ENCODE assay signal across 32 cellular contexts in the genomic region with DNA sequence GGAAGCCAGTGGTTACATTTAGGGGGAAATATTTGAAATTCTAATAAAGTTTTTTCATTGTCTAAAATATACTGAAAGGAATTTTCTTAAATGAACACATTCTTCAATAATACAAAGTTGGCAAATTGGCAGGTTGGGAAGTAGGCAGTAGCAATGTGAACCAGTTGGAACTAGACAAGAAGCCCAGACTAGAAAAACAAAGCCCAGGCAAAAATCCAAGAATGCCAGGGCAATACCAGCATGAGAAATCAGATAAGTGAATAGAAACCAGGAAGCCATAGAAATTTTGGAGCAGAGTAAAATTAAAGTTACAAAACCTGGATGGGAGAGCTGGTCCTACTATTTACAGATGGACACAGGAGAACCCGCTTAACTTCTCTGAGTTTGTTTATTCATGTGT. TPM values are rescaled to one million over a fixed set of nuclear protein-coding genes. Genes with fewer than 3 reads are reported as not detected.
A peak's percentile ranks its signal among the peaks of the same experiment; 100 is the strongest.
DNase-seq lines count a peak whose midpoint lies in the region; ATAC-seq and TF ChIP-seq lines count a peak whose summit lies in the region.
"Had no signal": no experiment of that assay in that cellular context is flagged by ENCODE, and none has a peak within 500 bp of the region (broad histone marks: within the 10 kb centered on the region; RNA-seq: fewer than 3 reads in every experiment).

No MANE protein-coding gene starts in this region.

- H3K27ac ChIP-seq in SK-N-SH (ENCODE audit: low read depth in 2 of 2, low read length in 1 of 2) (peak overlapping the region in 1 of 2 experiments; percentile 28; a peak in 2 of 4 replicates), PC-9 (0 out of 2 replicates have a peak overlapping the region, but pooled peaks have one; percentile 1)
- H3K27ac ChIP-seq: 22Rv1, cardiac muscle cell, colonic mucosa, left lung, neural progenitor cell, parathyroid adenoma, SJCRH30, upper lobe of left lung, WERI-Rb-1 had no signal

- H3K4me3 ChIP-seq in SK-N-SH (ENCODE audit: low read depth in 2 of 2, low read length in 1 of 2) (no peak overlapping the region), PC-9 (no peak overlapping the region)
- H3K4me3 ChIP-seq: cardiac muscle cell, colonic mucosa, left lung, neural progenitor cell, SJCRH30, upper lobe of left lung had no signal

- ATAC-seq in SK-N-SH treated with all-trans-retinoic acid at 6 μM for 48 hours (no peak; the same call in 2 of the 3 replicates), esophagus mucosa (peak; percentile 61), GM19023 (IDR thresholded peaks at IDR 0.05; ENCODE audit: unreplicated experiment) (no peak)
- ATAC-seq: left lung, T-cell had no signal

- intact Hi-C loops in PC-9 (cut with micrococcal nuclease; ENCODE audit: unreplicated experiment): no loop called here

- CTCF ChIA-PET in SK-N-SH (lab: Yijun Ruan, JAX): no interaction called here
- CTCF ChIA-PET in PC-9 (lab: Charles Lee): no interaction called here

- POLR2A ChIA-PET in SK-N-SH (lab: Yijun Ruan, JAX): no interaction called here
- POLR2A ChIA-PET in PC-9 (lab: Charles Lee; ENCODE audit: unreplicated experiment): interaction anchor here (0.7 kb wide), 1 partner anchor 19 kb away, joined by 3 read pairs; no protein-coding TSS in a partner anchor

- BruUV-seq in PC-9 (replicated peaks; lab: Mats Ljungman, UMichigan): no TSS peak

- no peak overlapping the region for H3K9ac ChIP-seq in SK-N-SH
- H3K9ac ChIP-seq: neural progenitor cell, parathyroid adenoma had no signal

- H3K9me3 ChIP-seq in SK-N-SH (no peaks in the 10 kb centered on the region), PC-9 (ENCODE audit: insufficient read depth, low read depth) (no peaks in the 10 kb centered on the region)
- H3K9me3 ChIP-seq: colonic mucosa, left lung, SJCRH30, upper lobe of left lung had no signal

- DNase-seq in SK-N-SH: no peak
- peak; percentile 25 to 35 for DNase-seq in PC-9
- no peak for DNase-seq in NCI-H1417 (lab: John Stamatoyannopoulos, UW)
- no peak for DNase-seq in NCI-H2171 treated with DMSO at 0.1 percent for 48 hours (lab: John Stamatoyannopoulos, UW)
- DNase-seq in activated CD4-positive, alpha-beta T cell treated with anti-CD3 and anti-CD28 coated beads, Interleukin-2, amount 50 U/mL, for 1 hour: no peak
- DNase-seq: activated CD4-positive, alpha-beta T cell treated with anti-CD3 and anti-CD28 coated beads for 48 hours; activated CD8-positive, alpha-beta memory T cell treated with anti-CD3 and anti-CD28 coated beads for 24 hours; anterior cingulate cortex; colonic mucosa; DMS79; effector CD4-positive, alpha-beta T cell; H7; IMR-90; left lung; mesenchymal stem cell; NCI-H1105; NCI-H1930; NCI-H2227 treated with DMSO at 0.1 percent for 48 hours; NCI-H748 treated with DMSO at 0.1 percent for 48 hours; SJCRH30; small intestine; stimulated activated naive CD4-positive, alpha-beta T cell; T-cell; upper lobe of left lung; WERI-Rb-1 had no signal

- H3K36me3 ChIP-seq in SK-N-SH (replicated peaks in 1 of 2; ENCODE audit: control insufficient read depth in 1 of 2, insufficient read depth in 2 of 2, low read length in 1 of 2) (no peaks in the 10 kb centered on the region), PC-9 (ENCODE audit: low read depth) (no peaks in the 10 kb centered on the region)
- H3K36me3 ChIP-seq: cardiac muscle cell, colonic mucosa, left lung, neural progenitor cell, SJCRH30, upper lobe of left lung, WERI-Rb-1 had no signal

- 96% methylated on average over 1 of the region's 1 CpG for WGBS in SK-N-SH (ENCODE audit: low lambda C conversion rate)

- TF ChIP-seq CTCF in SK-N-SH (IDR thresholded peaks at IDR 0.05) (no peak), PC-9 (conservative IDR thresholded peaks at IDR 0.05) (no peak)

- H4K20me1 ChIP-seq in SK-N-SH (ENCODE audit: insufficient read depth): no peaks in the 10 kb centered on the region
- H4K20me1 ChIP-seq in PC-9 (ENCODE audit: insufficient read depth): no peaks in the 10 kb centered on the region

- 0 out of 2 replicates have a peak overlapping the region, but pooled peaks have one; percentile 0 for H3K4me2 ChIP-seq in SK-N-SH
- no peak overlapping the region for H3K4me2 ChIP-seq in PC-9
- H3K4me2 ChIP-seq: neural progenitor cell had no signal

- no peaks in the 10 kb centered on the region for H3K27me3 ChIP-seq in SK-N-SH (ENCODE audit: insufficient read depth)
- no peaks in the 10 kb centered on the region for H3K27me3 ChIP-seq in PC-9 (ENCODE audit: insufficient read depth, low read depth)
- H3K27me3 ChIP-seq: cardiac muscle cell, colonic mucosa, left lung, neural progenitor cell, SJCRH30, upper lobe of left lung had no signal

- TF ChIP-seq RAD21 in SK-N-SH (IDR thresholded peaks at IDR 0.05; ENCODE audit: low read length): no peak

- H3K79me2 ChIP-seq in SK-N-SH (ENCODE audit: insufficient read depth) (no peaks in the 10 kb centered on the region), PC-9 (ENCODE audit: low read depth) (no peaks in the 10 kb centered on the region)
- H3K79me2 ChIP-seq: parathyroid adenoma had no signal

- H3F3A ChIP-seq in SK-N-SH (replicated peaks; ENCODE audit: insufficient read depth): peaks cover 6% of the 10 kb centered on the region
- H3F3A ChIP-seq in PC-9 (ENCODE audit: insufficient read depth, low read depth): no peaks in the 10 kb centered on the region

- no peak for TF ChIP-seq EP300 in SK-N-SH (IDR thresholded peaks at IDR 0.05; ENCODE audit: borderline replicate concordance in 1 of 2, low read depth in 1 of 2, low read length in 1 of 2)

- H3K4me1 ChIP-seq in SK-N-SH (ENCODE audit: control insufficient read depth in 1 of 2, insufficient read depth in 2 of 2, low read depth in 1 of 2, low read length in 1 of 2) (0 out of 4 replicates have a peak, but pooled peaks cover 0 to 3% of the 10 kb centered on the region in 2 experiments), PC-9 (replicated peaks; ENCODE audit: insufficient read depth) (no peaks in the 10 kb centered on the region)
- H3K4me1 ChIP-seq: colonic mucosa, left lung, parathyroid adenoma, SJCRH30, upper lobe of left lung had no signal

- no peaks in the 10 kb centered on the region for H3K9me2 ChIP-seq in SK-N-SH
- no peaks in the 10 kb centered on the region for H3K9me2 ChIP-seq in PC-9 (ENCODE audit: insufficient read depth)

- H2AFZ ChIP-seq in SK-N-SH (ENCODE audit: low read depth) (peak overlapping the region; percentile 5; the same call in 1 of the 2 replicates), PC-9 (no peak overlapping the region)
- H2AFZ ChIP-seq: neural progenitor cell, parathyroid adenoma had no signal

TF ChIP-seq in SK-N-SH, 30 proteins besides CTCF, POLR2A, EP300 and RAD21:
- no peak for TF ChIP-seq SMC3 (IDR thresholded peaks at IDR 0.05; ENCODE audit: low read depth, low read length)
- no peak for TF ChIP-seq FOXM1 (IDR thresholded peaks at IDR 0.05; ENCODE audit: low read depth)
- no peak for TF ChIP-seq GATA2 (CRISPR knock-in tag; IDR thresholded peaks at IDR 0.05)
- no peak for TF ChIP-seq USF1 (IDR thresholded peaks at IDR 0.05; ENCODE audit: borderline replicate concordance, low read depth)
- TF ChIP-seq RCOR1 (IDR thresholded peaks at IDR 0.05; ENCODE audit: low read length): no peak
- no peak for TF ChIP-seq SIN3A (IDR thresholded peaks at IDR 0.05; ENCODE audit: borderline replicate concordance, low read depth, low read length)
- TF ChIP-seq CHD2 (IDR thresholded peaks at IDR 0.05; ENCODE audit: low read length, partially characterized antibody): no peak
- no peak for TF ChIP-seq EZH2phosphoT487 (IDR thresholded peaks at IDR 0.05; ENCODE audit: borderline replicate concordance, low read depth)
- TF ChIP-seq POLR2AphosphoS5 (IDR thresholded peaks at IDR 0.05; ENCODE audit: low read depth, low read length): no peak
- no peak for TF ChIP-seq FOXJ3 (CRISPR knock-in tag; IDR thresholded peaks at IDR 0.05)
- no peak for TF ChIP-seq GABPA (IDR thresholded peaks at IDR 0.05; ENCODE audit: low read depth)
- TF ChIP-seq FOSL2 (IDR thresholded peaks at IDR 0.05; ENCODE audit: borderline replicate concordance, low read depth): no peak

TF ChIP-seq in SK-N-SH treated with all-trans-retinoic acid at 6 μM for 48 hours, 23 proteins besides CTCF, POLR2A, EP300 and RAD21:
- no peak for TF ChIP-seq ZFP3 (CRISPR knock-in tag; IDR thresholded peaks at IDR 0.05)
- TF ChIP-seq ESRRG (CRISPR knock-in tag; IDR thresholded peaks at IDR 0.05): no peak
- TF ChIP-seq ISL1 (CRISPR knock-in tag; IDR thresholded peaks at IDR 0.05): no peak
- TF ChIP-seq PATZ1 (CRISPR knock-in tag; IDR thresholded peaks at IDR 0.05; ENCODE audit: borderline replicate concordance): no peak
- no peak for TF ChIP-seq ARNTL (CRISPR knock-in tag; IDR thresholded peaks at IDR 0.05; ENCODE audit: borderline replicate concordance, low read depth)

RNA-seq across cellular contexts. Expression of gene TPBG, which starts 52.2 kb away (rescaled TPM):
- 128 and 147 TPM in 2 replicates for polyA plus RNA-seq in SK-N-SH (2012; rRNA removed)
- polyA plus RNA-seq in SK-N-SH (2012; cell fraction: cytosol; rRNA removed): 94.4 and 101 TPM in 2 replicates
- 324 and 365 TPM in 2 replicates for polyA plus RNA-seq in SK-N-SH (2012; cell fraction: nucleus; rRNA removed)
- total RNA-seq in PC-9 (2021) (42.5 and 44.6 TPM in 2 replicates), esophagus mucosa (21.2 TPM)

Comparison
In these comparisons a context has a peak if more than half of its experiments do, and no peak if none do; other contexts are left out.
1. DNase-seq: peak in PC-9 (2 of 2); none in SK-N-SH (single experiment), NCI-H1417 (0 of 3), NCI-H2171 treated with DMSO at 0.1 percent for 48 hours (single experiment) and activated CD4-positive, alpha-beta T cell treated with anti-CD3 and anti-CD28 coated beads, Interleukin-2, amount 50 U/mL, for 1 hour (single experiment).